Comparison of ENCODE assay signal across 18 cellular contexts in the genomic region with DNA sequence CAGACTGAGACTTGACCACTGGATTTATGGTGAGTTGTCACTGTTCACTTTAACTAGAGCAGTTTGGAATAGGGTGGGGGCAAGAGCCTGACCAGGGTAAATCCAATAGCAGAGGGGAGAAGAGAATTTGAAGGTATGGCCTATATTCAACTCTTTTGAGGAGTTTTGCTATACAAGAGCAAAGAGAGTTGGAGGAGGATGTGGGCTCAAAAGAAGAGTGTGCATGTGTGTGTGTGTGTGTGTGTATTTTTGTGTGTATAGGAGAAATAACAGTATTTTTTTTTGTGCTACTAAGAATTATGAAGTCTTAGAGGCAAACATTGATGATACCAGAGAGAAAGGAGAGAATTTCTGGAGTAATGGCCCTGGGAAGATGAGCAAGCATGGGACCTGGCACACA.
"Had no signal": no experiment of that assay in that cellular context is flagged by ENCODE, and none has a peak within 500 bp of the region (broad histone marks: within the 10 kb centered on the region; RNA-seq: fewer than 3 reads in every experiment).

No MANE protein-coding gene starts in this region.

- H3K4me3 ChIP-seq: cardiac muscle cell had no signal

- DNase-seq: activated CD4-positive, alpha-beta T cell treated with anti-CD3 and anti-CD28 coated beads, Interleukin-2, amount 50 U/mL, for 48 hours; activated CD4-positive, CD25-positive, alpha-beta regulatory T cell; activated naive CD4-positive, alpha-beta T cell treated with anti-CD3 and anti-CD28 coated beads, Interleukin-2, amount 50 U/mL, for 16 hours; activated T-cell treated with anti-CD3 and anti-CD28 coated beads for 4 hours; activated T-cell treated with anti-CD3 and anti-CD28 coated beads, Interleukin-2, amount 50 U/mL, for 48 hours; brain microvascular endothelial cell; KG1; NCI-H1105; NCI-H1436; NCI-H1694 treated with DMSO at 0.1 percent for 48 hours; NCI-H2029 treated with DMSO at 0.1 percent for 48 hours; NCI-H345; NCI-H510A; NCI-H526 treated with DMSO at 0.1 percent for 48 hours; NCI-H82; SIG-M5 had no signal

- H3K27ac ChIP-seq: brain microvascular endothelial cell, cardiac muscle cell, VCaP had no signal

- H3K36me3 ChIP-seq: brain microvascular endothelial cell, cardiac muscle cell had no signal

- H3K27me3 ChIP-seq: brain microvascular endothelial cell, cardiac muscle cell had no signal
